In the genomic region with DNA sequence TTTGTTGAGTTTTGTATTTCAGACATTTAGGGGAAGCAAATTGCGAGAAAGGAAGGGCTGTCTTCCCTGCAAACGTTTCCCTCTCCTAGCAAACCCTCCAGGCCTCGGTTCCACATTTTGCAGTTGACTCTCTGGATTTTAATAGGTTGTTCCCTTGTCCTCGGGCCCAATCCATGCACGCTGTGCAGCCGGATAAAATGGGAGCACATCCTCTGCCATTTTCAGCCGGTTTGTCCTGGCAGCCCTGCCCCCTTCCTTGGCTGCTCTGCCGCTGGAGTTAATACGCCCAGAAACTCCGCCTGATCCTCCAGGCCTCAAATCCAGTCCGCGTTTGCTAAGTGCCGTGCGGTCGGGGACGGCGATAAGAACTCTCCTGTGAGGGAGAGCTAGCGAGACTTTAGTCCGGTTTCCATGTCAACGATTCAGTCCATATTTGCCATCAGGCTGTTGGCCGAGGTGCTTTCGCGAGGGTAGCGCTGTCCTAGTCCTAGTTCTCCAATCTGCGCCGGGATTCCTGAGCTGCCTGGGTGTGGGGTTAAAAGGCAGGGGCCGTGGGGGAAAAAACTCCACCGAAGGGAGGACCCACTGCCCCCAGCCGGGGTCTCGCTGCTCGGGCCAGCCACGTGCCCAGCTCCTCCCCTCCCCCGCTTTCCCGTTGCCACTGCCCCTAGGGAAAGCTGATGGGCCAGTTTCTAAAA, we compare ENCODE assay signal across 1 cellular context.
A peak's percentile ranks its signal among the peaks of the same experiment; 100 is the strongest.
TF ChIP-seq lines count a peak whose summit lies in the region.

No MANE protein-coding gene starts in this region.

TF ChIP-seq in HepG2, 621 proteins besides CTCF, POLR2A, EP300 and RAD21 (continued from another document and continues in another):
- TF ChIP-seq, protein P1, sequence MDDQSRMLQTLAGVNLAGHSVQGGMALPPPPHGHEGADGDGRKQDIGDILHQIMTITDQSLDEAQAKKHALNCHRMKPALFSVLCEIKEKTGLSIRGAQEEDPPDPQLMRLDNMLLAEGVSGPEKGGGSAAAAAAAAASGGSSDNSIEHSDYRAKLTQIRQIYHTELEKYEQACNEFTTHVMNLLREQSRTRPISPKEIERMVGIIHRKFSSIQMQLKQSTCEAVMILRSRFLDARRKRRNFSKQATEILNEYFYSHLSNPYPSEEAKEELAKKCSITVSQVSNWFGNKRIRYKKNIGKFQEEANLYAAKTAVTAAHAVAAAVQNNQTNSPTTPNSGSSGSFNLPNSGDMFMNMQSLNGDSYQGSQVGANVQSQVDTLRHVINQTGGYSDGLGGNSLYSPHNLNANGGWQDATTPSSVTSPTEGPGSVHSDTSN (CRISPR knock-in tag; IDR thresholded peaks at IDR 0.05; ENCODE audit: borderline replicate concordance): peak; percentile 14; the same call in 1 of the 2 replicates
- TF ChIP-seq, protein P2, sequence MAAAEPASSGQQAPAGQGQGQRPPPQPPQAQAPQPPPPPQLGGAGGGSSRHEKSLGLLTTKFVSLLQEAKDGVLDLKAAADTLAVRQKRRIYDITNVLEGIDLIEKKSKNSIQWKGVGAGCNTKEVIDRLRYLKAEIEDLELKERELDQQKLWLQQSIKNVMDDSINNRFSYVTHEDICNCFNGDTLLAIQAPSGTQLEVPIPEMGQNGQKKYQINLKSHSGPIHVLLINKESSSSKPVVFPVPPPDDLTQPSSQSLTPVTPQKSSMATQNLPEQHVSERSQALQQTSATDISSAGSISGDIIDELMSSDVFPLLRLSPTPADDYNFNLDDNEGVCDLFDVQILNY (CRISPR knock-in tag; conservative IDR thresholded peaks at IDR 0.05): 0 out of 2 replicates have a peak, but pooled peaks have one; percentile 13
- TF ChIP-seq SKI (IDR thresholded peaks at IDR 0.05; ENCODE audit: partially characterized antibody) (peak; percentile 85), EEA1 (CRISPR knock-in tag; IDR thresholded peaks at IDR 0.05; ENCODE audit: borderline replicate concordance) (0 out of 2 replicates have a peak, but pooled peaks have one; percentile 22), MIXL1 (CRISPR knock-in tag; IDR thresholded peaks at IDR 0.05) (peak; percentile 97), SMC3 (IDR thresholded peaks at IDR 0.05; ENCODE audit: low read length) (0 out of 2 replicates have a peak, but pooled peaks have one; percentile 16), HOXA9 (CRISPR knock-in tag; IDR thresholded peaks at IDR 0.05; ENCODE audit: borderline replicate concordance) (no peak), BRD4 (CRISPR knock-in tag; IDR thresholded peaks at IDR 0.05) (peak; percentile 67; the same call in 1 of the 2 replicates), ZNF644 (CRISPR knock-in tag; IDR thresholded peaks at IDR 0.05; ENCODE audit: low read depth) (peak; percentile 72; the same call in 1 of the 2 replicates), ZFYVE20 (CRISPR knock-in tag; IDR thresholded peaks at IDR 0.05; ENCODE audit: borderline replicate concordance, low read depth) (peak; percentile 81; the same call in 1 of the 2 replicates), ZNF570 (CRISPR knock-in tag; IDR thresholded peaks at IDR 0.05; ENCODE audit: borderline replicate concordance) (no peak), RFX3 (CRISPR knock-in tag; IDR thresholded peaks at IDR 0.05) (peak; percentile 68), ATF7 (IDR thresholded peaks at IDR 0.05) (no peak), ATF7 (CRISPR knock-in tag; IDR thresholded peaks at IDR 0.05) (peak; percentile 9; the same call in 1 of the 2 replicates), ZNF543 (CRISPR knock-in tag; IDR thresholded peaks at IDR 0.05) (no peak; the same call in 1 of the 2 replicates), KDM2A (CRISPR knock-in tag; IDR thresholded peaks at IDR 0.05; ENCODE audit: borderline replicate concordance, low read depth) (peak; percentile 94), CC2D1A (CRISPR knock-in tag; IDR thresholded peaks at IDR 0.05) (no peak), IKZF4 (CRISPR knock-in tag; IDR thresholded peaks at IDR 0.05; ENCODE audit: borderline replicate concordance, low read depth, not compliant biosample characterization) (peak; percentile 27), ONECUT2 (CRISPR knock-in tag; IDR thresholded peaks at IDR 0.05) (peak; percentile 37; the same call in 1 of the 2 replicates), SRSF1 (optimal IDR thresholded peaks at IDR 0.05; ENCODE audit: low read depth, low read length) (peak; percentile 63), ZNF10 (CRISPR knock-in tag; IDR thresholded peaks at IDR 0.05; ENCODE audit: borderline replicate concordance, low read depth) (no peak), ZNF430 (CRISPR knock-in tag; IDR thresholded peaks at IDR 0.05) (peak; percentile 72; the same call in 1 of the 2 replicates), RFX5 (IDR thresholded peaks at IDR 0.05; ENCODE audit: low read depth, low read length) (peak; percentile 60; the same call in 1 of the 2 replicates), ZNF83 (CRISPR knock-in tag; IDR thresholded peaks at IDR 0.05; ENCODE audit: borderline replicate concordance) (no peak), MAF1 (CRISPR knock-in tag; IDR thresholded peaks at IDR 0.05; ENCODE audit: borderline replicate concordance) (peak; percentile 50; the same call in 1 of the 2 replicates)
- TF ChIP-seq, protein P3, sequence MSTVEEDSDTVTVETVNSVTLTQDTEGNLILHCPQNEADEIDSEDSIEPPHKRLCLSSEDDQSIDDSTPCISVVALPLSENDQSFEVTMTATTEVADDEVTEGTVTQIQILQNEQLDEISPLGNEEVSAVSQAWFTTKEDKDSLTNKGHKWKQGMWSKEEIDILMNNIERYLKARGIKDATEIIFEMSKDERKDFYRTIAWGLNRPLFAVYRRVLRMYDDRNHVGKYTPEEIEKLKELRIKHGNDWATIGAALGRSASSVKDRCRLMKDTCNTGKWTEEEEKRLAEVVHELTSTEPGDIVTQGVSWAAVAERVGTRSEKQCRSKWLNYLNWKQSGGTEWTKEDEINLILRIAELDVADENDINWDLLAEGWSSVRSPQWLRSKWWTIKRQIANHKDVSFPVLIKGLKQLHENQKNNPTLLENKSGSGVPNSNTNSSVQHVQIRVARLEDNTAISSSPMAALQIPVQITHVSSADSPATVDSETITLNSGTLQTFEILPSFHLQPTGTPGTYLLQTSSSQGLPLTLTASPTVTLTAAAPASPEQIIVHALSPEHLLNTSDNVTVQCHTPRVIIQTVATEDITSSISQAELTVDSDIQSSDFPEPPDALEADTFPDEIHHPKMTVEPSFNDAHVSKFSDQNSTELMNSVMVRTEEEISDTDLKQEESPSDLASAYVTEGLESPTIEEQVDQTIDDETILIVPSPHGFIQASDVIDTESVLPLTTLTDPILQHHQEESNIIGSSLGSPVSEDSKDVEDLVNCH (CRISPR knock-in tag; IDR thresholded peaks at IDR 0.05): no peak
- TF ChIP-seq, protein P4, sequence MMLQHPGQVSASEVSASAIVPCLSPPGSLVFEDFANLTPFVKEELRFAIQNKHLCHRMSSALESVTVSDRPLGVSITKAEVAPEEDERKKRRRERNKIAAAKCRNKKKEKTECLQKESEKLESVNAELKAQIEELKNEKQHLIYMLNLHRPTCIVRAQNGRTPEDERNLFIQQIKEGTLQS (CRISPR knock-in tag; IDR thresholded peaks at IDR 0.05): peak; percentile 36; the same call in 1 of the 2 replicates
- TF ChIP-seq, protein P5, sequence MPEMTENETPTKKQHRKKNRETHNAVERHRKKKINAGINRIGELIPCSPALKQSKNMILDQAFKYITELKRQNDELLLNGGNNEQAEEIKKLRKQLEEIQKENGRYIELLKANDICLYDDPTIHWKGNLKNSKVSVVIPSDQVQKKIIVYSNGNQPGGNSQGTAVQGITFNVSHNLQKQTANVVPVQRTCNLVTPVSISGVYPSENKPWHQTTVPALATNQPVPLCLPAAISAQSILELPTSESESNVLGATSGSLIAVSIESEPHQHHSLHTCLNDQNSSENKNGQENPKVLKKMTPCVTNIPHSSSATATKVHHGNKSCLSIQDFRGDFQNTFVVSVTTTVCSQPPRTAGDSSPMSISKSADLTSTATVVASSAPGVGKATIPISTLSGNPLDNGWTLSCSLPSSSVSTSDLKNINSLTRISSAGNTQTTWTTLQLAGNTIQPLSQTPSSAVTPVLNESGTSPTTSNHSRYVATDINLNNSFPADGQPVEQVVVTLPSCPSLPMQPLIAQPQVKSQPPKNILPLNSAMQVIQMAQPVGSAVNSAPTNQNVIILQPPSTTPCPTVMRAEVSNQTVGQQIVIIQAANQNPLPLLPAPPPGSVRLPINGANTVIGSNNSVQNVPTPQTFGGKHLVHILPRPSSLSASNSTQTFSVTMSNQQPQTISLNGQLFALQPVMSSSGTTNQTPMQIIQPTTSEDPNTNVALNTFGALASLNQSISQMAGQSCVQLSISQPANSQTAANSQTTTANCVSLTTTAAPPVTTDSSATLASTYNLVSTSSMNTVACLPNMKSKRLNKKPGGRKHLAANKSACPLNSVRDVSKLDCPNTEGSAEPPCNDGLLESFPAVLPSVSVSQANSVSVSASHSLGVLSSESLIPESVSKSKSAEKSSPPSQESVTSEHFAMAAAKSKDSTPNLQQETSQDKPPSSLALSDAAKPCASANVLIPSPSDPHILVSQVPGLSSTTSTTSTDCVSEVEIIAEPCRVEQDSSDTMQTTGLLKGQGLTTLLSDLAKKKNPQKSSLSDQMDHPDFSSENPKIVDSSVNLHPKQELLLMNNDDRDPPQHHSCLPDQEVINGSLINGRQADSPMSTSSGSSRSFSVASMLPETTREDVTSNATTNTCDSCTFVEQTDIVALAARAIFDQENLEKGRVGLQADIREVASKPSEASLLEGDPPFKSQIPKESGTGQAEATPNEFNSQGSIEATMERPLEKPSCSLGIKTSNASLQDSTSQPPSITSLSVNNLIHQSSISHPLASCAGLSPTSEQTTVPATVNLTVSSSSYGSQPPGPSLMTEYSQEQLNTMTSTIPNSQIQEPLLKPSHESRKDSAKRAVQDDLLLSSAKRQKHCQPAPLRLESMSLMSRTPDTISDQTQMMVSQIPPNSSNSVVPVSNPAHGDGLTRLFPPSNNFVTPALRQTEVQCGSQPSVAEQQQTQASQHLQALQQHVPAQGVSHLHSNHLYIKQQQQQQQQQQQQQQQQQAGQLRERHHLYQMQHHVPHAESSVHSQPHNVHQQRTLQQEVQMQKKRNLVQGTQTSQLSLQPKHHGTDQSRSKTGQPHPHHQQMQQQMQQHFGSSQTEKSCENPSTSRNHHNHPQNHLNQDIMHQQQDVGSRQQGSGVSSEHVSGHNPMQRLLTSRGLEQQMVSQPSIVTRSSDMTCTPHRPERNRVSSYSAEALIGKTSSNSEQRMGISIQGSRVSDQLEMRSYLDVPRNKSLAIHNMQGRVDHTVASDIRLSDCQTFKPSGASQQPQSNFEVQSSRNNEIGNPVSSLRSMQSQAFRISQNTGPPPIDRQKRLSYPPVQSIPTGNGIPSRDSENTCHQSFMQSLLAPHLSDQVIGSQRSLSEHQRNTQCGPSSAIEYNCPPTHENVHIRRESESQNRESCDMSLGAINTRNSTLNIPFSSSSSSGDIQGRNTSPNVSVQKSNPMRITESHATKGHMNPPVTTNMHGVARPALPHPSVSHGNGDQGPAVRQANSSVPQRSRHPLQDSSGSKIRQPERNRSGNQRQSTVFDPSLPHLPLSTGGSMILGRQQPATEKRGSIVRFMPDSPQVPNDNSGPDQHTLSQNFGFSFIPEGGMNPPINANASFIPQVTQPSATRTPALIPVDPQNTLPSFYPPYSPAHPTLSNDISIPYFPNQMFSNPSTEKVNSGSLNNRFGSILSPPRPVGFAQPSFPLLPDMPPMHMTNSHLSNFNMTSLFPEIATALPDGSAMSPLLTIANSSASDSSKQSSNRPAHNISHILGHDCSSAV (CRISPR knock-in tag; IDR thresholded peaks at IDR 0.05; ENCODE audit: borderline replicate concordance): no peak
- TF ChIP-seq, protein P6, sequence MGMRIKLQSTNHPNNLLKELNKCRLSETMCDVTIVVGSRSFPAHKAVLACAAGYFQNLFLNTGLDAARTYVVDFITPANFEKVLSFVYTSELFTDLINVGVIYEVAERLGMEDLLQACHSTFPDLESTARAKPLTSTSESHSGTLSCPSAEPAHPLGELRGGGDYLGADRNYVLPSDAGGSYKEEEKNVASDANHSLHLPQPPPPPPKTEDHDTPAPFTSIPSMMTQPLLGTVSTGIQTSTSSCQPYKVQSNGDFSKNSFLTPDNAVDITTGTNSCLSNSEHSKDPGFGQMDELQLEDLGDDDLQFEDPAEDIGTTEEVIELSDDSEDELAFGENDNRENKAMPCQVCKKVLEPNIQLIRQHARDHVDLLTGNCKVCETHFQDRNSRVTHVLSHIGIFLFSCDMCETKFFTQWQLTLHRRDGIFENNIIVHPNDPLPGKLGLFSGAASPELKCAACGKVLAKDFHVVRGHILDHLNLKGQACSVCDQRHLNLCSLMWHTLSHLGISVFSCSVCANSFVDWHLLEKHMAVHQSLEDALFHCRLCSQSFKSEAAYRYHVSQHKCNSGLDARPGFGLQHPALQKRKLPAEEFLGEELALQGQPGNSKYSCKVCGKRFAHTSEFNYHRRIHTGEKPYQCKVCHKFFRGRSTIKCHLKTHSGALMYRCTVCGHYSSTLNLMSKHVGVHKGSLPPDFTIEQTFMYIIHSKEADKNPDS (CRISPR knock-in tag; IDR thresholded peaks at IDR 0.05): 0 out of 2 replicates have a peak, but pooled peaks have one; percentile 19
- TF ChIP-seq, protein P7, sequence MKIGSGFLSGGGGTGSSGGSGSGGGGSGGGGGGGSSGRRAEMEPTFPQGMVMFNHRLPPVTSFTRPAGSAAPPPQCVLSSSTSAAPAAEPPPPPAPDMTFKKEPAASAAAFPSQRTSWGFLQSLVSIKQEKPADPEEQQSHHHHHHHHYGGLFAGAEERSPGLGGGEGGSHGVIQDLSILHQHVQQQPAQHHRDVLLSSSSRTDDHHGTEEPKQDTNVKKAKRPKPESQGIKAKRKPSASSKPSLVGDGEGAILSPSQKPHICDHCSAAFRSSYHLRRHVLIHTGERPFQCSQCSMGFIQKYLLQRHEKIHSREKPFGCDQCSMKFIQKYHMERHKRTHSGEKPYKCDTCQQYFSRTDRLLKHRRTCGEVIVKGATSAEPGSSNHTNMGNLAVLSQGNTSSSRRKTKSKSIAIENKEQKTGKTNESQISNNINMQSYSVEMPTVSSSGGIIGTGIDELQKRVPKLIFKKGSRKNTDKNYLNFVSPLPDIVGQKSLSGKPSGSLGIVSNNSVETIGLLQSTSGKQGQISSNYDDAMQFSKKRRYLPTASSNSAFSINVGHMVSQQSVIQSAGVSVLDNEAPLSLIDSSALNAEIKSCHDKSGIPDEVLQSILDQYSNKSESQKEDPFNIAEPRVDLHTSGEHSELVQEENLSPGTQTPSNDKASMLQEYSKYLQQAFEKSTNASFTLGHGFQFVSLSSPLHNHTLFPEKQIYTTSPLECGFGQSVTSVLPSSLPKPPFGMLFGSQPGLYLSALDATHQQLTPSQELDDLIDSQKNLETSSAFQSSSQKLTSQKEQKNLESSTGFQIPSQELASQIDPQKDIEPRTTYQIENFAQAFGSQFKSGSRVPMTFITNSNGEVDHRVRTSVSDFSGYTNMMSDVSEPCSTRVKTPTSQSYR (CRISPR knock-in tag; IDR thresholded peaks at IDR 0.05; ENCODE audit: borderline replicate concordance): peak; percentile 80
- TF ChIP-seq, protein P8, sequence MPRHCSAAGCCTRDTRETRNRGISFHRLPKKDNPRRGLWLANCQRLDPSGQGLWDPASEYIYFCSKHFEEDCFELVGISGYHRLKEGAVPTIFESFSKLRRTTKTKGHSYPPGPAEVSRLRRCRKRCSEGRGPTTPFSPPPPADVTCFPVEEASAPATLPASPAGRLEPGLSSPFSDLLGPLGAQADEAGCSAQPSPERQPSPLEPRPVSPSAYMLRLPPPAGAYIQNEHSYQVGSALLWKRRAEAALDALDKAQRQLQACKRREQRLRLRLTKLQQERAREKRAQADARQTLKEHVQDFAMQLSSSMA (CRISPR knock-in tag; IDR thresholded peaks at IDR 0.05): no peak
- TF ChIP-seq, protein P9, sequence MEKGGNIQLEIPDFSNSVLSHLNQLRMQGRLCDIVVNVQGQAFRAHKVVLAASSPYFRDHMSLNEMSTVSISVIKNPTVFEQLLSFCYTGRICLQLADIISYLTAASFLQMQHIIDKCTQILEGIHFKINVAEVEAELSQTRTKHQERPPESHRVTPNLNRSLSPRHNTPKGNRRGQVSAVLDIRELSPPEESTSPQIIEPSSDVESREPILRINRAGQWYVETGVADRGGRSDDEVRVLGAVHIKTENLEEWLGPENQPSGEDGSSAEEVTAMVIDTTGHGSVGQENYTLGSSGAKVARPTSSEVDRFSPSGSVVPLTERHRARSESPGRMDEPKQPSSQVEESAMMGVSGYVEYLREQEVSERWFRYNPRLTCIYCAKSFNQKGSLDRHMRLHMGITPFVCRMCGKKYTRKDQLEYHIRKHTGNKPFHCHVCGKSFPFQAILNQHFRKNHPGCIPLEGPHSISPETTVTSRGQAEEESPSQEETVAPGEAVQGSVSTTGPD (CRISPR knock-in tag; IDR thresholded peaks at IDR 0.05): peak; percentile 39; the same call in 1 of the 2 replicates
